ENCODE assay signal across 8 cellular contexts in genomic region chr11:45178890-45179663, GRCh38. TPM values are rescaled to one million over a fixed set of nuclear protein-coding genes. Genes with fewer than 3 reads are reported as not detected.
A peak's percentile ranks its signal among the peaks of the same experiment; 100 is the strongest.
DNase-seq lines count a peak whose midpoint lies in the region; ATAC-seq lines count a peak whose summit lies in the region.
"Had no signal": no experiment of that assay in that cellular context is flagged by ENCODE, and none has a peak within 500 bp of the region (broad histone marks: within the 10 kb centered on the region; RNA-seq: fewer than 3 reads in every experiment).

No MANE protein-coding gene starts in this region.

- peaks cover 21% of the 10 kb centered on the region in 2 donors for H3K4me1 Mint-ChIP-seq in stimulated activated naive B cell treated with anti-CD40 and anti-IgM and Interleukin-4, amounts not matched to agents 10 μg/mL and 1 μg/mL and 100 μg/mL, for 72 hours

- peaks cover 3 to 8% of the 10 kb centered on the region in 2 donors for H3K36me3 Mint-ChIP-seq in stimulated activated naive B cell treated with anti-CD40 and anti-IgM and Interleukin-4, amounts not matched to agents 10 μg/mL and 1 μg/mL and 100 μg/mL, for 72 hours

- peak; percentile 56 for DNase-seq in HT1080 (ENCODE audit: low read depth)
- DNase-seq in adipocyte (ENCODE audit: low read depth): peak; percentile 26
- peak; percentile 63 for DNase-seq in inferior parietal cortex (ENCODE audit: extremely low spot score)
- DNase-seq in stimulated activated naive B cell treated with anti-CD40 and anti-IgM and Interleukin-4, amounts not matched to agents 10 μg/mL and 1 μg/mL and 100 μg/mL, for 72 hours: no peak
- DNase-seq in activated effector memory CD4-positive, alpha-beta T cell treated with anti-CD3 and anti-CD28 coated beads, Interleukin-2, amount 50 U/mL, for 16 hours: no peak
- DNase-seq in amniotic stem cell (lab: John Stamatoyannopoulos, UW): no peak
- DNase-seq: activated CD4-positive, alpha-beta T cell treated with anti-CD3 and anti-CD28 coated beads for 36 hours had no signal

- H3K4me1 ChIP-seq in adipocyte (ENCODE audit: control insufficient read depth, insufficient read depth, low read length): peaks cover 13% of the 10 kb centered on the region

- peak in 1 of 2 donors; percentile 12 for ATAC-seq in stimulated activated naive B cell treated with anti-CD40 and anti-IgM and Interleukin-4, amounts not matched to agents 10 μg/mL and 1 μg/mL and 100 μg/mL, for 72 hours (replicated peaks)
- ATAC-seq in GM21423 (IDR thresholded peaks at IDR 0.05; ENCODE audit: unreplicated experiment): no peak
- ATAC-seq: activated CD4-positive, alpha-beta T cell treated with anti-CD3 and anti-CD28 coated beads for 36 hours had no signal

- H3K4me3 Mint-ChIP-seq in stimulated activated naive B cell treated with anti-CD40 and anti-IgM and Interleukin-4, amounts not matched to agents 10 μg/mL and 1 μg/mL and 100 μg/mL, for 72 hours: peak overlapping the region in 1 of 2 donors; percentile 86

- no peaks in the 10 kb centered on the region for H3K36me3 ChIP-seq in adipocyte (ENCODE audit: control insufficient read depth, insufficient read depth, low read length, severe bottlenecking)

- H3K9me3 ChIP-seq in adipocyte (ENCODE audit: control insufficient read depth, low read length): no peaks in the 10 kb centered on the region

- H3K27ac Mint-ChIP-seq in stimulated activated naive B cell treated with anti-CD40 and anti-IgM and Interleukin-4, amounts not matched to agents 10 μg/mL and 1 μg/mL and 100 μg/mL, for 72 hours: peak overlapping the region; percentile 65
- H3K27ac Mint-ChIP-seq: activated CD4-positive, alpha-beta T cell treated with anti-CD3 and anti-CD28 coated beads for 36 hours had no signal

- H3K4me3 ChIP-seq in adipocyte (ENCODE audit: low read length): no peak overlapping the region

- H3K9ac ChIP-seq in adipocyte (ENCODE audit: low read length): no peak overlapping the region

- no peaks in the 10 kb centered on the region for H3K9me3 Mint-ChIP-seq in stimulated activated naive B cell treated with anti-CD40 and anti-IgM and Interleukin-4, amounts not matched to agents 10 μg/mL and 1 μg/mL and 100 μg/mL, for 72 hours

- H3K27me3 ChIP-seq in adipocyte (replicated peaks; ENCODE audit: control insufficient read depth, insufficient read depth, low read length): no peaks in the 10 kb centered on the region

- H3K27me3 Mint-ChIP-seq in stimulated activated naive B cell treated with anti-CD40 and anti-IgM and Interleukin-4, amounts not matched to agents 10 μg/mL and 1 μg/mL and 100 μg/mL, for 72 hours: peaks cover 7 to 8% of the 10 kb centered on the region in 2 donors

RNA-seq across cellular contexts. Expression of gene PRDM11, which starts 32.6 kb away (rescaled TPM):
- total RNA-seq in HT1080 (2014; rRNA removed; shearing (Covaris generic)): 8.4 and 10.2 TPM in 2 replicates
- polyA plus RNA-seq in HT1080 (2015; cell fraction: cytosol; rRNA removed): 1.7 and 2.3 TPM in 2 replicates
- polyA plus RNA-seq in HT1080 (2015; cell fraction: nucleus; rRNA removed): 2.1 and 2.6 TPM in 2 replicates

Comparison
In these comparisons a context has a peak if more than half of its experiments do, and no peak if none do; other contexts are left out.
1. DNase-seq: peak in HT1080 (single experiment), adipocyte (single experiment) and inferior parietal cortex (single experiment); none in stimulated activated naive B cell treated with anti-CD40 and anti-IgM and Interleukin-4, amounts not matched to agents 10 μg/mL and 1 μg/mL and 100 μg/mL, for 72 hours (single experiment), activated effector memory CD4-positive, alpha-beta T cell treated with anti-CD3 and anti-CD28 coated beads, Interleukin-2, amount 50 U/mL, for 16 hours (single experiment) and amniotic stem cell (single experiment).